Comparison of ENCODE assay signal across 23 cellular contexts in genomic region chr20:38839563-38839962, GRCh38. TPM values are rescaled to one million over a fixed set of nuclear protein-coding genes. Genes with fewer than 3 reads are reported as not detected.
DNase-seq lines count a peak whose midpoint lies in the region; ATAC-seq and TF ChIP-seq lines count a peak whose summit lies in the region.
"Had no signal": no experiment of that assay in that cellular context is flagged by ENCODE, and none has a peak within 500 bp of the region (broad histone marks: within the 10 kb centered on the region; RNA-seq: fewer than 3 reads in every experiment).

No MANE protein-coding gene starts in this region.

- no peak overlapping the region for H2AFZ ChIP-seq in OCI-LY7 (ENCODE audit: low read length)

- peaks cover 75% of the 10 kb centered on the region for H3K79me2 ChIP-seq in OCI-LY7 (ENCODE audit: insufficient read depth, low read depth, low read length)

- H3K27me3 Mint-ChIP-seq in activated CD4-positive, alpha-beta T cell treated with anti-CD3 and anti-CD28 coated beads, Interleukin-2, amount 10 ng/mL, durations not matched to agents 7 days and 5 days = no peaks in the 10 kb centered on the region
- no peaks in the 10 kb centered on the region for H3K27me3 Mint-ChIP-seq in natural killer cell treated with Interleukin-12 subunit alpha and Interleukin-12 subunit beta and Interleukin-15 and Interleukin-18, amount 100 ng/mL, for 72 hours
- H3K27me3 Mint-ChIP-seq: activated naive CD8-positive, alpha-beta T cell treated with anti-CD3 and anti-CD28 coated beads, Interleukin-2, amount 10 ng/mL, durations not matched to agents 7 days and 5 days; dendritic cell treated with granulocyte-macrophage colony-stimulating factor and Interleukin-4, amounts not matched to agents 40 ng/mL and 50 ng/mL, for 4 days had no signal

- H3K4me2 ChIP-seq in OCI-LY7 (ENCODE audit: low read length) = peak overlapping the region; percentile 79; the same call in 1 of the 2 replicates
- H3K4me2 ChIP-seq: A549; BLaER1 treated with 17β-estradiol and CSF1 and Interleukin-3, amounts not matched to agents 10 nM and 100 nM had no signal

- ATAC-seq in natural killer cell treated with Interleukin-12 subunit alpha and Interleukin-12 subunit beta and Interleukin-15 and Interleukin-18, amount 100 ng/mL, for 72 hours = no peak
- ATAC-seq in GM19328 (IDR thresholded peaks at IDR 0.05; ENCODE audit: unreplicated experiment) = no peak
- ATAC-seq: A549 had no signal

- CTCF ChIA-PET in activated CD4-positive, alpha-beta T cell treated with anti-CD3 and anti-CD28 coated beads, Interleukin-2, amount 10 ng/mL, durations not matched to agents 7 days and 5 days (lab: Charles Lee) = interaction anchor here (1.3 to 2.3 kb wide), 3 partner anchors 9 to 32 kb away, joined by 4 to 8 read pairs (median 5); no protein-coding TSS in a partner anchor
- CTCF ChIA-PET in OCI-LY7 (lab: Charles Lee; ENCODE audit: unreplicated experiment) = interaction anchor here (1.7 kb wide), 1 partner anchor 53 kb away, joined by 7 read pairs; no protein-coding TSS in a partner anchor

- peaks cover 55% of the 10 kb centered on the region for H3K36me3 Mint-ChIP-seq in activated CD4-positive, alpha-beta T cell treated with anti-CD3 and anti-CD28 coated beads, Interleukin-2, amount 10 ng/mL, durations not matched to agents 7 days and 5 days (ENCODE audit: low read depth)
- peaks cover 6% of the 10 kb centered on the region for H3K36me3 Mint-ChIP-seq in natural killer cell treated with Interleukin-12 subunit alpha and Interleukin-12 subunit beta and Interleukin-15 and Interleukin-18, amount 100 ng/mL, for 72 hours
- H3K36me3 Mint-ChIP-seq: mesothelial cell of epicardium had no signal

- peaks cover 57% of the 10 kb centered on the region for H3K36me3 ChIP-seq in OCI-LY7 (ENCODE audit: insufficient read depth, low read length)
- H3K36me3 ChIP-seq: brain microvascular endothelial cell, SJSA1 had no signal

- H3K9me2 ChIP-seq in OCI-LY7 (ENCODE audit: insufficient read depth, low read length) = no peaks in the 10 kb centered on the region

- H3K27ac Mint-ChIP-seq in activated CD4-positive, alpha-beta T cell treated with anti-CD3 and anti-CD28 coated beads, Interleukin-2, amount 10 ng/mL, durations not matched to agents 7 days and 5 days = peak overlapping the region; percentile 9
- peak overlapping the region; percentile 38 to 55 for H3K27ac Mint-ChIP-seq in natural killer cell treated with Interleukin-12 subunit alpha and Interleukin-12 subunit beta and Interleukin-15 and Interleukin-18, amount 100 ng/mL, for 72 hours
- H3K27ac Mint-ChIP-seq: mesothelial cell of epicardium had no signal

- H3K4me1 ChIP-seq in OCI-LY7 (ENCODE audit: insufficient read depth, low read length, poor library complexity, severe bottlenecking) = peaks cover 87% of the 10 kb centered on the region
- H3K4me1 ChIP-seq: A549, SJSA1 had no signal

- H4K20me1 ChIP-seq in OCI-LY7 (ENCODE audit: insufficient read depth, low read length) = no peaks in the 10 kb centered on the region
- H4K20me1 ChIP-seq: BLaER1 treated with 17β-estradiol and CSF1 and Interleukin-3, amounts not matched to agents 10 nM and 100 nM had no signal

- no peaks in the 10 kb centered on the region for H3K9me3 ChIP-seq in OCI-LY7 (ENCODE audit: low read length)
- H3K9me3 ChIP-seq: A549; BLaER1 treated with 17β-estradiol and CSF1 and Interleukin-3, amounts not matched to agents 10 nM and 100 nM; SJSA1 had no signal

- no peaks in the 10 kb centered on the region for H3K9me3 Mint-ChIP-seq in activated CD4-positive, alpha-beta T cell treated with anti-CD3 and anti-CD28 coated beads, Interleukin-2, amount 10 ng/mL, durations not matched to agents 7 days and 5 days
- no peaks in the 10 kb centered on the region for H3K9me3 Mint-ChIP-seq in natural killer cell treated with Interleukin-12 subunit alpha and Interleukin-12 subunit beta and Interleukin-15 and Interleukin-18, amount 100 ng/mL, for 72 hours
- H3K9me3 Mint-ChIP-seq: activated naive CD8-positive, alpha-beta T cell treated with anti-CD3 and anti-CD28 coated beads, Interleukin-2, amount 10 ng/mL, durations not matched to agents 7 days and 5 days; dendritic cell treated with granulocyte-macrophage colony-stimulating factor and Interleukin-4, amounts not matched to agents 40 ng/mL and 50 ng/mL, for 4 days; mesothelial cell of epicardium had no signal

- BruUV-seq in OCI-LY7 (replicated peaks; lab: Mats Ljungman, UMichigan) = no TSS peak

- no peak for TF ChIP-seq CTCF in OCI-LY7 (conservative IDR thresholded peaks at IDR 0.05; ENCODE audit: low read length)

- H3K4me3 ChIP-seq in OCI-LY7 (ENCODE audit: low read depth, low read length, poor library complexity, severe bottlenecking) = no peak overlapping the region
- H3K4me3 ChIP-seq: A549; BLaER1 treated with 17β-estradiol and CSF1 and Interleukin-3, amounts not matched to agents 10 nM and 100 nM; SJSA1 had no signal

- POLR2A ChIA-PET in activated CD4-positive, alpha-beta T cell treated with anti-CD3 and anti-CD28 coated beads, Interleukin-2, amount 10 ng/mL, durations not matched to agents 7 days and 5 days (lab: Charles Lee) = no interaction called here
- POLR2A ChIA-PET in OCI-LY7 (lab: Charles Lee) = interaction anchor here (0.7 to 6.2 kb wide), 8 partner anchors 10 to 56 kb away, joined by 3 to 39 read pairs (median 4); partner anchors contain the start of gene PPP1R16B

- peaks cover 65% of the 10 kb centered on the region for H3K4me1 Mint-ChIP-seq in activated CD4-positive, alpha-beta T cell treated with anti-CD3 and anti-CD28 coated beads, Interleukin-2, amount 10 ng/mL, durations not matched to agents 7 days and 5 days
- H3K4me1 Mint-ChIP-seq in natural killer cell treated with Interleukin-12 subunit alpha and Interleukin-12 subunit beta and Interleukin-15 and Interleukin-18, amount 100 ng/mL, for 72 hours (ENCODE audit: low read depth in 2 of 2) = peaks cover 40 to 46% of the 10 kb centered on the region in 2 donors

- no peak for DNase-seq in activated CD4-positive, alpha-beta T cell treated with anti-CD3 and anti-CD28 coated beads, Interleukin-2, amount 10 ng/mL, durations not matched to agents 7 days and 5 days
- no peak for DNase-seq in activated CD4-positive, alpha-beta T cell treated with anti-CD3 and anti-CD28 coated beads, Interleukin-2, amount 50 U/mL, for 1 hour
- DNase-seq in OCI-LY7 (ENCODE audit: low spot score) (no peak), KG1 (lab: John Stamatoyannopoulos, UW) (no peak), ureter (ENCODE audit: low spot score) (no peak)
- no peak for DNase-seq in natural killer cell treated with Interleukin-12 subunit alpha and Interleukin-12 subunit beta and Interleukin-15 and Interleukin-18, amount 100 ng/mL, for 72 hours (ENCODE audit: low spot score)
- DNase-seq: activated CD8-positive, alpha-beta memory T cell treated with anti-CD3 and anti-CD28 coated beads for 24 hours; activated naive CD8-positive, alpha-beta T cell treated with anti-CD3 and anti-CD28 coated beads, Interleukin-2, amount 10 ng/mL, durations not matched to agents 7 days and 5 days; brain microvascular endothelial cell; DMS153; foreskin melanocyte; NCI-H1105 treated with DMSO at 0.1 percent for 48 hours; NCI-H526 treated with DMSO at 0.1 percent for 48 hours; trophoblast cell had no signal

- H3K27ac ChIP-seq in OCI-LY7 (ENCODE audit: low read depth, low read length, poor library complexity, severe bottlenecking) = peak overlapping the region; percentile 99
- peak overlapping the region; percentile 14 for H3K27ac ChIP-seq in angular gyrus (ENCODE audit: low read depth, low read length)
- H3K27ac ChIP-seq: A549, brain microvascular endothelial cell, SJSA1 had no signal

- no peak overlapping the region for H3K4me3 Mint-ChIP-seq in activated CD4-positive, alpha-beta T cell treated with anti-CD3 and anti-CD28 coated beads, Interleukin-2, amount 10 ng/mL, durations not matched to agents 7 days and 5 days
- H3K4me3 Mint-ChIP-seq in natural killer cell treated with Interleukin-12 subunit alpha and Interleukin-12 subunit beta and Interleukin-15 and Interleukin-18, amount 100 ng/mL, for 72 hours = peak overlapping the region; percentile 50
- H3K4me3 Mint-ChIP-seq: activated naive CD8-positive, alpha-beta T cell treated with anti-CD3 and anti-CD28 coated beads, Interleukin-2, amount 10 ng/mL, durations not matched to agents 7 days and 5 days; dendritic cell treated with granulocyte-macrophage colony-stimulating factor and Interleukin-4, amounts not matched to agents 40 ng/mL and 50 ng/mL, for 4 days; mesothelial cell of epicardium had no signal

- intact Hi-C loops in OCI-LY7 (cut with micrococcal nuclease; ENCODE audit: unreplicated experiment) = no loop called here

RNA-seq across cellular contexts. Expression of gene PPP1R16B, which starts 34.1 kb away (rescaled TPM):
- total RNA-seq in activated CD4-positive, alpha-beta T cell treated with anti-CD3 and anti-CD28 coated beads, Interleukin-2, amount 10 ng/mL, durations not matched to agents 7 days and 5 days = 10 to 100 TPM; 63.6 to 67.4 TPM
- total RNA-seq in OCI-LY7 (2014; rRNA removed; shearing (Covaris generic)) = 44.3 and 49.7 TPM in 2 replicates
- total RNA-seq in OCI-LY7 (2022) = 41.3 and 45.4 TPM in 2 replicates
- total RNA-seq in natural killer cell treated with Interleukin-12 subunit alpha and Interleukin-12 subunit beta and Interleukin-15 and Interleukin-18, amount 100 ng/mL, for 72 hours = 100 to 1,000 TPM in 1 of 2 donors, 10 to 100 TPM in 1; 74.6 to 119 TPM
- total RNA-seq in ureter = 10.4 TPM
- total RNA-seq: epithelial cell of proximal tubule, LHCN-M2, mesothelial cell of epicardium had no signal
